Comparison of ENCODE assay signal across 11 cellular contexts in the genomic region with DNA sequence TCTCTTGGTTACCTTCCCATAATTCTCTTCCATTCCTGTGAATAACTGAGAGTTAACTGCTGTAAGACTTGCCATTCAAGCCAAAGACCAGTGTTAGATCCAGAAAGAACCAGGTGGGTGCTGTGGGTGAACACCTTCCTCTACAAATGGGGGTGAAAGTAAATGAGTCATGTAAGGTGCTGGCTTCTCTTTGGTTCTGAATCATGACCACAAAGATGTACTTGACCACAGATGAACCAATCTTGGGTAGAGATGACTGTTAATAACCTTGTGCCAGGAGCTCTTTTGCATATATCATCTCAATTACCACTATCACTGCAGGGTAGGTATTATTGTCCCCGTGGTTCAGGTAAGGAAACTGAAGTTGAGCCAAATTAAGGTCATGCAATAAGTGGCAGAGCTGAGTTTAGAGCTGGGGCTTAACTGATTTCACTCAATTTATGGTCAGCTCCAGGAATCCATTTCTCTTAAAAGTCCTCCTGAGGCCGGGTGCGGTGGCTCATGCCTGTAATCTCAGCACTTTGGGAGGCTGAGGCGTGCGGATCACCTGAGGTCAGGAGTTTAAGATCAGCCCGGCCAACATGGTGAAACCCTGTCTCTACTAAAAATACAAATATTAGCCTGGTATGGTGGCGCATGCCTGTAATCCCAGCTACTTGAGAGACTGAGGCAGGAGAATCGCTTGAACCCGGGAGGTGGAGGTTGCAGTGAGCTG.
DNase-seq lines count a peak whose midpoint lies in the region; ATAC-seq and TF ChIP-seq lines count a peak whose summit lies in the region.
"Had no signal": no experiment of that assay in that cellular context is flagged by ENCODE, and none has a peak within 500 bp of the region (broad histone marks: within the 10 kb centered on the region; RNA-seq: fewer than 3 reads in every experiment).

No MANE protein-coding gene starts in this region.

- no peak overlapping the region for H2BK120ac ChIP-seq in neuronal stem cell (ENCODE audit: low read depth, low read length)

- intact Hi-C loops in activated CD8-positive, alpha-beta T cell treated with anti-CD3 and anti-CD28 coated beads for 36 hours (cut with micrococcal nuclease): loop anchor here (2.0 to 5.0 kb wide), 3 partner anchors 36 to 306 kb away; no protein-coding TSS in a partner anchor

- no peak overlapping the region for H2BK5ac ChIP-seq in neuronal stem cell (ENCODE audit: low read length)

- H3K36me3 ChIP-seq in CD8-positive, alpha-beta memory T cell (ENCODE audit: insufficient read depth, low read length): no peaks in the 10 kb centered on the region
- H3K36me3 ChIP-seq in neuronal stem cell (replicated peaks in 1 of 2; ENCODE audit: control insufficient read depth in 2 of 2, insufficient read depth in 2 of 2, low read length in 2 of 2) (no peaks in the 10 kb centered on the region), H7 (replicated peaks; ENCODE audit: control insufficient read depth, insufficient read depth, low read length) (no peaks in the 10 kb centered on the region)

- POLR2A ChIA-PET in CD8-positive, alpha-beta memory T cell (lab: Charles Lee): interaction anchor here (1.2 kb wide), 1 partner anchor 35 kb away, joined by 3 read pairs; no protein-coding TSS in a partner anchor
- POLR2A ChIA-PET in activated CD8-positive, alpha-beta T cell treated with anti-CD3 and anti-CD28 coated beads for 36 hours (lab: Charles Lee): interaction anchor here (0.9 to 1.2 kb wide), 7 partner anchors 14 to 487 kb away, joined by 3 to 4 read pairs (median 4); no protein-coding TSS in a partner anchor

- peaks cover 0 to 7% (median 0%) of the 10 kb centered on the region in 3 donors for H3K36me3 Mint-ChIP-seq in CD8-positive, alpha-beta memory T cell
- peaks cover under 1% of the 10 kb centered on the region for H3K36me3 Mint-ChIP-seq in activated CD8-positive, alpha-beta T cell treated with anti-CD3 and anti-CD28 coated beads for 36 hours (ENCODE audit: low read depth)

- H4K91ac ChIP-seq in neuronal stem cell (ENCODE audit: low read depth, low read length, poor library complexity): no peak overlapping the region

- H3K4me3 ChIP-seq in CD8-positive, alpha-beta memory T cell (ENCODE audit: low read length): no peak overlapping the region
- no peak overlapping the region for H3K4me3 ChIP-seq in neuronal stem cell (ENCODE audit: low read length in 2 of 2)
- H3K4me3 ChIP-seq in H7 (ENCODE audit: insufficient read depth, low read depth, low read length): no peak overlapping the region
- H3K4me3 ChIP-seq: K562 had no signal

- no peaks in the 10 kb centered on the region for H3K27me3 ChIP-seq in CD8-positive, alpha-beta memory T cell (ENCODE audit: insufficient read depth, low read length, poor library complexity, severe bottlenecking)
- no peaks in the 10 kb centered on the region for H3K27me3 ChIP-seq in neuronal stem cell (ENCODE audit: control insufficient read depth in 3 of 3, insufficient read depth in 3 of 3, low read depth in 1 of 3, low read length in 3 of 3)
- no peaks in the 10 kb centered on the region for H3K27me3 ChIP-seq in H7 (ENCODE audit: control insufficient read depth, insufficient read depth, low read length)

- no peak overlapping the region for H3K23ac ChIP-seq in neuronal stem cell (ENCODE audit: low read depth, low read length, poor library complexity)

- H3K9me3 ChIP-seq in CD8-positive, alpha-beta memory T cell (ENCODE audit: low read length): peaks cover 5% of the 10 kb centered on the region
- no peaks in the 10 kb centered on the region for H3K9me3 ChIP-seq in neuronal stem cell (replicated peaks in 1 of 2; ENCODE audit: control insufficient read depth in 2 of 2, insufficient read depth in 1 of 2, low read depth in 1 of 2, low read length in 2 of 2)

- H2BK15ac ChIP-seq in neuronal stem cell (ENCODE audit: low read length): no peak overlapping the region

- H3K4me1 ChIP-seq in CD8-positive, alpha-beta memory T cell (ENCODE audit: insufficient read depth, low read length): peaks cover 11% of the 10 kb centered on the region
- H3K4me1 ChIP-seq in neuronal stem cell (ENCODE audit: control insufficient read depth in 2 of 2, insufficient read depth in 1 of 2, low read depth in 1 of 2, low read length in 2 of 2): peaks cover 0 to 1% of the 10 kb centered on the region in 2 donors

- H3K4ac ChIP-seq in neuronal stem cell (ENCODE audit: low read length): no peak overlapping the region

- H3K27ac Mint-ChIP-seq in CD8-positive, alpha-beta memory T cell: peak overlapping the region in 6 of 8 donors; percentile 1 to 66 (median 18)
- H3K27ac Mint-ChIP-seq in activated CD8-positive, alpha-beta T cell treated with anti-CD3 and anti-CD28 coated beads for 36 hours: peak overlapping the region; percentile 2

- no peak overlapping the region for H3K9ac ChIP-seq in neuronal stem cell (ENCODE audit: low read depth, low read length, poor library complexity)

- H3K14ac ChIP-seq in neuronal stem cell (ENCODE audit: low read length): no peak overlapping the region

- H3K79me1 ChIP-seq in neuronal stem cell (ENCODE audit: low read depth, low read length): no peaks in the 10 kb centered on the region

- H3K4me1 Mint-ChIP-seq in CD8-positive, alpha-beta memory T cell: peaks cover 5 to 30% (median 19%) of the 10 kb centered on the region in 3 donors
- peaks cover 51% of the 10 kb centered on the region for H3K4me1 Mint-ChIP-seq in activated CD8-positive, alpha-beta T cell treated with anti-CD3 and anti-CD28 coated beads for 36 hours (ENCODE audit: low read depth)

- peak overlapping the region in 1 of 7 donors; percentile 4 for H3K4me3 Mint-ChIP-seq in CD8-positive, alpha-beta memory T cell
- no peak overlapping the region for H3K4me3 Mint-ChIP-seq in activated CD8-positive, alpha-beta T cell treated with anti-CD3 and anti-CD28 coated beads for 36 hours

- H4K8ac ChIP-seq in neuronal stem cell (ENCODE audit: low read depth, low read length): no peak overlapping the region

- CTCF ChIA-PET in CD8-positive, alpha-beta memory T cell (lab: Charles Lee): no interaction called here
- CTCF ChIA-PET in activated CD8-positive, alpha-beta T cell treated with anti-CD3 and anti-CD28 coated beads for 36 hours (lab: Charles Lee): interaction anchor here (0.5 to 1.2 kb wide), 8 partner anchors 9 to 449 kb away, joined by 3 to 5 read pairs (median 4); no protein-coding TSS in a partner anchor

- H3K9me3 Mint-ChIP-seq in CD8-positive, alpha-beta memory T cell: peaks cover 0 to 5% (median 0%) of the 10 kb centered on the region in 5 donors
- H3K9me3 Mint-ChIP-seq in activated CD8-positive, alpha-beta T cell treated with anti-CD3 and anti-CD28 coated beads for 36 hours: peaks cover 5% of the 10 kb centered on the region

- H2AK5ac ChIP-seq in neuronal stem cell (ENCODE audit: low read depth, low read length): no peak overlapping the region

- peaks cover 0 to 4% of the 10 kb centered on the region in 2 donors for H3K27me3 Mint-ChIP-seq in CD8-positive, alpha-beta memory T cell
- peaks cover 6% of the 10 kb centered on the region for H3K27me3 Mint-ChIP-seq in activated CD8-positive, alpha-beta T cell treated with anti-CD3 and anti-CD28 coated beads for 36 hours

- H2AFZ ChIP-seq in neuronal stem cell (ENCODE audit: low read length): no peak overlapping the region

- H3K4me2 ChIP-seq in neuronal stem cell (ENCODE audit: insufficient read depth, low read length, poor library complexity, severe bottlenecking): no peak overlapping the region

- no peak overlapping the region for H3K27ac ChIP-seq in CD8-positive, alpha-beta memory T cell (ENCODE audit: low read depth, low read length)
- H3K27ac ChIP-seq in neuronal stem cell (replicated peaks; ENCODE audit: low read length): no peak overlapping the region
- H3K27ac ChIP-seq: VCaP had no signal

- no peak overlapping the region for H2BK12ac ChIP-seq in neuronal stem cell (ENCODE audit: low read length)

- H3K18ac ChIP-seq in neuronal stem cell (ENCODE audit: low read length): no peak overlapping the region

- DNase-seq in CD8-positive, alpha-beta memory T cell: no peak
- peak; percentile 70 for DNase-seq in activated CD8-positive, alpha-beta T cell treated with anti-CD3 and anti-CD28 coated beads for 36 hours
- DNase-seq in UCSD-AML1 (lab: John Stamatoyannopoulos, UW; ENCODE audit: unreplicated experiment) (no peak), neuronal stem cell (ENCODE audit: low spot score) (no peak), H7 (no peak)
- DNase-seq: Calu3 had no signal

- ATAC-seq in GM19035 (IDR thresholded peaks at IDR 0.05; ENCODE audit: unreplicated experiment) (peak; percentile 95), HG02981 (IDR thresholded peaks at IDR 0.05; ENCODE audit: unreplicated experiment) (peak; percentile 96), SK-N-SH treated with all-trans-retinoic acid at 6 μM for 48 hours (no peak)
- ATAC-seq in activated CD8-positive, alpha-beta T cell treated with anti-CD3 and anti-CD28 coated beads for 36 hours: peak; percentile 79
- ATAC-seq: K562 had no signal

- WGBS in neuronal stem cell (ENCODE audit: extremely low coverage in 2 of 2, insufficient read length in 2 of 2, insufficient replicate concordance in 1 of 2), 2 donors: no CpG with 5 or more reads among the region's 9 CpGs

- TF ChIP-seq CTCF in activated CD8-positive, alpha-beta T cell treated with anti-CD3 and anti-CD28 coated beads for 36 hours (IDR thresholded peaks at IDR 0.05): no peak

TF ChIP-seq in SK-N-SH treated with all-trans-retinoic acid at 6 μM for 48 hours, 23 proteins besides CTCF, POLR2A, EP300 and RAD21:
- no peak for TF ChIP-seq SNAI2 (CRISPR knock-in tag; IDR thresholded peaks at IDR 0.05)
- no peak for TF ChIP-seq OSR1 (CRISPR knock-in tag; IDR thresholded peaks at IDR 0.05)
- TF ChIP-seq, protein P1, sequence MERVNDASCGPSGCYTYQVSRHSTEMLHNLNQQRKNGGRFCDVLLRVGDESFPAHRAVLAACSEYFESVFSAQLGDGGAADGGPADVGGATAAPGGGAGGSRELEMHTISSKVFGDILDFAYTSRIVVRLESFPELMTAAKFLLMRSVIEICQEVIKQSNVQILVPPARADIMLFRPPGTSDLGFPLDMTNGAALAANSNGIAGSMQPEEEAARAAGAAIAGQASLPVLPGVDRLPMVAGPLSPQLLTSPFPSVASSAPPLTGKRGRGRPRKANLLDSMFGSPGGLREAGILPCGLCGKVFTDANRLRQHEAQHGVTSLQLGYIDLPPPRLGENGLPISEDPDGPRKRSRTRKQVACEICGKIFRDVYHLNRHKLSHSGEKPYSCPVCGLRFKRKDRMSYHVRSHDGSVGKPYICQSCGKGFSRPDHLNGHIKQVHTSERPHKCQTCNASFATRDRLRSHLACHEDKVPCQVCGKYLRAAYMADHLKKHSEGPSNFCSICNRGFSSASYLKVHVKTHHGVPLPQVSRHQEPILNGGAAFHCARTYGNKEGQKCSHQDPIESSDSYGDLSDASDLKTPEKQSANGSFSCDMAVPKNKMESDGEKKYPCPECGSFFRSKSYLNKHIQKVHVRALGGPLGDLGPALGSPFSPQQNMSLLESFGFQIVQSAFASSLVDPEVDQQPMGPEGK (CRISPR knock-in tag; IDR thresholded peaks at IDR 0.05; ENCODE audit: borderline replicate concordance): no peak
- TF ChIP-seq ARNTL (CRISPR knock-in tag; IDR thresholded peaks at IDR 0.05; ENCODE audit: borderline replicate concordance, low read depth): no peak
